ENCODE assay signal across 9 cellular contexts in genomic region chr10:77970869-77971803, GRCh38. TPM values are rescaled to one million over a fixed set of nuclear protein-coding genes. Genes with fewer than 3 reads are reported as not detected.
DNase-seq lines count a peak whose midpoint lies in the region; ATAC-seq, FAIRE-seq and TF ChIP-seq lines count a peak whose summit lies in the region.
"Had no signal": no experiment of that assay in that cellular context is flagged by ENCODE, and none has a peak within 500 bp of the region (broad histone marks: within the 10 kb centered on the region; RNA-seq: fewer than 3 reads in every experiment).

No MANE protein-coding gene starts in this region.

- H3K79me2 ChIP-seq in Loucy (ENCODE audit: insufficient read depth, low read length) (no peaks in the 10 kb centered on the region), keratinocyte (ENCODE audit: control insufficient read depth, insufficient read depth, low read length) (no peaks in the 10 kb centered on the region)

- no peak for ATAC-seq in HG02763 (IDR thresholded peaks at IDR 0.05; ENCODE audit: unreplicated experiment)

- TF ChIP-seq CTCF in Loucy (conservative IDR thresholded peaks at IDR 0.05; ENCODE audit: low read length), result no peak
- no peak for TF ChIP-seq CTCF in brain (conservative IDR thresholded peaks at IDR 0.05)
- no peak for TF ChIP-seq CTCF in keratinocyte (optimal IDR thresholded peaks at IDR 0.05 in 1 of 3, IDR thresholded peaks at IDR 0.05 in 1 of 3, conservative IDR thresholded peaks at IDR 0.05 in 1 of 3; ENCODE audit: extremely low read depth in 1 of 3, insufficient read depth in 2 of 3, low read length in 3 of 3)
- TF ChIP-seq CTCF in testis (IDR thresholded peaks at IDR 0.05), result no peak

- H3K4me3 ChIP-seq in Loucy (ENCODE audit: low read length, poor library complexity, severe bottlenecking) (peak overlapping the region; percentile 49), keratinocyte (ENCODE audit: control insufficient read depth in 2 of 3, extremely low read depth in 1 of 3, insufficient read depth in 2 of 3, low read depth in 1 of 3, low read length in 3 of 3) (no peak overlapping the region), testis (no peak overlapping the region)

- peaks cover 48% of the 10 kb centered on the region for H3K4me1 Mint-ChIP-seq in brain

- peaks cover 24% of the 10 kb centered on the region for H3K36me3 Mint-ChIP-seq in brain

- no peaks in the 10 kb centered on the region for H3K36me3 ChIP-seq in Loucy (ENCODE audit: insufficient read depth, low read length)
- peaks cover 0 to 3% of the 10 kb centered on the region in 2 experiments for H3K36me3 ChIP-seq in keratinocyte (ENCODE audit: control insufficient read depth in 2 of 2, extremely low read depth in 1 of 2, insufficient read depth in 2 of 2, low read length in 2 of 2)
- no peaks in the 10 kb centered on the region for H3K36me3 ChIP-seq in testis (ENCODE audit: low read depth, missing control alignments)

- H3K27ac Mint-ChIP-seq in brain, result peak overlapping the region in 3 of 5 experiments; percentile 53 to 79 (median 65)

- peak; percentile 18 for DNase-seq in CMK (ENCODE audit: low read depth)
- no peak for DNase-seq in keratinocyte (ENCODE audit: low read depth, low spot score)
- peak; percentile 87 for DNase-seq in testis
- no peak for DNase-seq in RCC 7860 (ENCODE audit: low spot score)
- no peak for DNase-seq in NCI-H128 (lab: John Stamatoyannopoulos, UW; ENCODE audit: unreplicated experiment)

- H3K4me2 ChIP-seq in Loucy (ENCODE audit: low read depth, low read length, poor library complexity, severe bottlenecking) (peak overlapping the region; percentile 77), keratinocyte (ENCODE audit: control insufficient read depth, extremely low read depth, insufficient read depth, low read depth, low read length) (peak overlapping the region; percentile 6)

- H3K4me1 ChIP-seq in Loucy (ENCODE audit: insufficient read depth, low read length, poor library complexity, severe bottlenecking) (peaks cover 17% of the 10 kb centered on the region), keratinocyte (ENCODE audit: control insufficient read depth, extremely low read depth, insufficient read depth, low read length) (peaks cover 8% of the 10 kb centered on the region), testis (peaks cover 20% of the 10 kb centered on the region)

- WGBS in testis, 2 donors, result 45% methylated on average over 7 of the region's 7 CpGs

- no peak for FAIRE-seq in keratinocyte (lab: Jason Lieb, UNC)
- no peak for FAIRE-seq in RCC 7860 (lab: Jason Lieb, UNC)

- peaks cover 0 to 8% (median 0%) of the 10 kb centered on the region in 5 experiments for H3K9me3 Mint-ChIP-seq in brain

- H3F3A ChIP-seq in Loucy (ENCODE audit: low read depth), result no peaks in the 10 kb centered on the region

- no peaks in the 10 kb centered on the region for H3K9me2 ChIP-seq in Loucy (replicated peaks; ENCODE audit: low read depth, low read length)

- H3K9ac ChIP-seq in Loucy (ENCODE audit: low read depth, low read length, poor library complexity, severe bottlenecking) (peak overlapping the region; percentile 9), keratinocyte (ENCODE audit: control insufficient read depth, extremely low read depth, insufficient read depth, low read length) (no peak overlapping the region)

- H3K27me3 ChIP-seq in Loucy (ENCODE audit: insufficient read depth, low read length, poor library complexity, severe bottlenecking) (no peaks in the 10 kb centered on the region), keratinocyte (ENCODE audit: control insufficient read depth, extremely low read depth, insufficient read depth, low read length) (no peaks in the 10 kb centered on the region), testis (no peaks in the 10 kb centered on the region)
- H3K27me3 ChIP-seq: neutrophil had no signal

- dilution Hi-C loops in keratinocyte (cut with MboI; ENCODE audit: extremely low pct_ligation_motif_present, low sequenced_read_pairs), result no loop called here

- H3K4me3 Mint-ChIP-seq in brain, result no peak overlapping the region

- no peak overlapping the region for H3K27ac ChIP-seq in keratinocyte (ENCODE audit: control insufficient read depth, insufficient read depth, low read length)
- peak overlapping the region in 1 of 2 donors; percentile 76 for H3K27ac ChIP-seq in testis
- H3K27ac ChIP-seq: neutrophil had no signal

- intact Hi-C loops in testis (cut with DNase I; ENCODE audit: low total_unique reads), result no loop called here

- H3K9me1 ChIP-seq in keratinocyte (ENCODE audit: control insufficient read depth, extremely low read depth, insufficient read depth, low read length), result no peaks in the 10 kb centered on the region

- H3K9me3 ChIP-seq in Loucy (ENCODE audit: insufficient read depth, low read depth, low read length) (no peaks in the 10 kb centered on the region), keratinocyte (ENCODE audit: control insufficient read depth, low read depth, low read length) (no peaks in the 10 kb centered on the region), testis (no peaks in the 10 kb centered on the region)
- H3K9me3 ChIP-seq: neutrophil had no signal

- H2AFZ ChIP-seq in Loucy (ENCODE audit: low read length) (peak overlapping the region; percentile 64), keratinocyte (ENCODE audit: control insufficient read depth, low read length) (no peak overlapping the region)

- no peak for TF ChIP-seq POLR2A in testis (IDR thresholded peaks at IDR 0.05)

- H4K20me1 ChIP-seq in Loucy (ENCODE audit: insufficient read depth, low read length, poor library complexity, severe bottlenecking) (no peaks in the 10 kb centered on the region), keratinocyte (ENCODE audit: control insufficient read depth, extremely low read depth, insufficient read depth, low read length) (no peaks in the 10 kb centered on the region)

- peaks cover 2% of the 10 kb centered on the region for H3K27me3 Mint-ChIP-seq in brain

RNA-seq across cellular contexts. Expression of gene DLG5, which starts 44.6 kb away (rescaled TPM):
- polyA plus RNA-seq in brain (ENCODE audit: insufficient read depth, low read depth, low replicate concordance) (20.7 TPM), keratinocyte (9.5 to 35.9 TPM (median 17.2 TPM) in 3 replicates), testis (ENCODE audit: insufficient read depth, low read depth, low replicate concordance) (26.9 TPM)
- polyA plus RNA-seq in keratinocyte (2011; ENCODE audit: low read depth), result 33.6 TPM
- polyA plus RNA-seq in keratinocyte (2011; cell fraction: cytosol; rRNA removed), result 15.5 and 21.6 TPM in 2 replicates
- 59.9 and 60.9 TPM in 2 replicates for polyA plus RNA-seq in keratinocyte (2011; cell fraction: nucleus; rRNA removed)
- 23.2 and 49.6 TPM in 2 replicates for polyA plus RNA-seq in keratinocyte (2012; ENCODE audit: low replicate concordance)
- polyA minus RNA-seq in keratinocyte, result 23.1 to 123 TPM (median 41.6 TPM) in 3 replicates
- polyA minus RNA-seq in keratinocyte (2011; cell fraction: cytosol; rRNA and poly(A)+ RNA removed), result 34.3 TPM
- polyA minus RNA-seq in keratinocyte (2011; cell fraction: nucleus; rRNA and poly(A)+ RNA removed), result 61.4 and 75.7 TPM in 2 replicates
- total RNA-seq in testis, result 10 to 100 TPM; 50.1 to 54.8 TPM

RNA-seq across cellular contexts. Expression of gene POLR3A, which starts 58.2 kb away (rescaled TPM):
- polyA plus RNA-seq in brain (ENCODE audit: insufficient read depth, low read depth, low replicate concordance) (15.5 TPM), keratinocyte (15.2 to 18.3 TPM (median 15.5 TPM) in 3 replicates), testis (ENCODE audit: insufficient read depth, low read depth, low replicate concordance) (16.1 TPM)
- polyA plus RNA-seq in keratinocyte (2011; ENCODE audit: low read depth), result 5.4 TPM
- 9.0 and 11.2 TPM in 2 replicates for polyA plus RNA-seq in keratinocyte (2011; cell fraction: cytosol; rRNA removed)
- 32.8 and 35.7 TPM in 2 replicates for polyA plus RNA-seq in keratinocyte (2011; cell fraction: nucleus; rRNA removed)
- 7.7 and 15.1 TPM in 2 replicates for polyA plus RNA-seq in keratinocyte (2012; ENCODE audit: low replicate concordance)
- 18.2 to 38.2 TPM (median 34.2 TPM) in 3 replicates for polyA minus RNA-seq in keratinocyte
- polyA minus RNA-seq in keratinocyte (2011; cell fraction: cytosol; rRNA and poly(A)+ RNA removed), result 22.4 TPM
- polyA minus RNA-seq in keratinocyte (2011; cell fraction: nucleus; rRNA and poly(A)+ RNA removed), result 49.5 and 72.4 TPM in 2 replicates
- 10 to 100 TPM; 20.9 to 23.0 TPM for total RNA-seq in testis

Comparison
In these comparisons a context has a peak if more than half of its experiments do, and no peak if none do; other contexts are left out.
1. DNase-seq: peak in CMK (single experiment) and testis (single experiment); none in keratinocyte (single experiment), RCC 7860 (single experiment) and NCI-H128 (single experiment).